8 cellular contexts compared by ENCODE assay signal in the genomic region with DNA sequence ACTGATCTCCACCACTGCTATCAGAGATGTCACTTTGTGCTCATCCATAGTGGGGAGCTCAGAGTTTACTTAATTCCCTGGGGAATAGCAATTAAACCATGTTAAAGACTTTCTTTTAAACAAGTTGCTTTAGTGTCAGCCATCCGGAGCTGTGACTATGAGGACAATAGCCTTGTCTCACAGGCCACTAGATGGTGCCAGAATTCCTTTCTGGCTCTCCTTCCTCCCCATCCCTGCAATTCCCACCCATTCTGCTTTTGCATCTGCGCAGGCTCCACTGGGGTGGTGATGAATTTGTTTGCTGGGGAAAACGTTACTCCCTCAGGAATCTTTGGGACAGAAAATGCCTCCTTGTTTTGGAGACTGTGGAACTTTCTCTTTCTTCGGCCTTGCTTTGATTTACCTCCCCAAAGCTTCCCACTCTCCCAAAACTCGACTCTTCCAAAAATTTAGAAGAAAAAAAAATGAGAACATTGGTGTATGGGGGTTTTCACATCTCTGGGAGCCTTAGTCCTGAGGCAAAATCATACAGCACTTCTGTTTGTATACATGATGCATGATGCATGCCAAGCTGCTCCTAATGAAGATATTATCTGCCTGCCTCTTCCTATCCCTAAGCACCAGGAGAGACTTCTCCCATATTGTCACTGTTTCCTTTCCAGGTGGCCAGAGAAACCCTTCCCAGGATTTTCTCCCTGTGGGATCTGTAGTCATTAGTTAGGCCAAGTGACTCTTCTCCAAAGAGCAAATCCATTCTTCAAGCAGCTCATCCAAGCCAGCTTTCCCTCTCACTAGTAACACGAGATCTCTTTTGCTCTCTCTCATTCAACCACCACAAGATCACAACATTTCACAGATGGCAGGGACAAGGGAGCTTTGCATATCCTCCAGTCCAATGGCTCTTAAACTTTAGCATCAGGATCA.
DNase-seq lines count a peak whose midpoint lies in the region; ATAC-seq and TF ChIP-seq lines count a peak whose summit lies in the region.

No MANE protein-coding gene starts in this region.

- H2AFZ ChIP-seq in H9 (ENCODE audit: low read length) = no peak overlapping the region

- H3K23me2 ChIP-seq in H9 (ENCODE audit: insufficient read length, low read depth, low read length, poor library complexity, severe bottlenecking) = no peaks in the 10 kb centered on the region

- H3K9me3 ChIP-seq in H9 (ENCODE audit: control insufficient read depth, low read depth, low read length) = no peaks in the 10 kb centered on the region

- H3K14ac ChIP-seq in H9 (ENCODE audit: insufficient read depth, low read length) = no peak overlapping the region

- H3K27ac ChIP-seq in H9 (ENCODE audit: insufficient read length, low read depth, low read length) = no peak overlapping the region

- no peak overlapping the region for H3T11ph ChIP-seq in H9 (ENCODE audit: low read length)

- H3K27me3 ChIP-seq in H9 (ENCODE audit: insufficient read depth, low read length) = no peaks in the 10 kb centered on the region

- H4K91ac ChIP-seq in H9 (ENCODE audit: insufficient read length, low read depth, low read length) = no peak overlapping the region

- no peak overlapping the region for H2AK5ac ChIP-seq in H9 (ENCODE audit: insufficient read length, low read length)

- peak; percentile 92 for TF ChIP-seq CTCF in H9 (conservative IDR thresholded peaks at IDR 0.05)

- H3K4me1 ChIP-seq in H9 (ENCODE audit: insufficient read depth, low read length) = no peaks in the 10 kb centered on the region

- no peak overlapping the region for H4K8ac ChIP-seq in H9 (replicated peaks; ENCODE audit: insufficient read length, low read depth, low read length)

- no peaks in the 10 kb centered on the region for H4K20me1 ChIP-seq in H9 (ENCODE audit: control insufficient read depth, insufficient read depth, insufficient read length)

- DNase-seq in Ammon's horn (ENCODE audit: low spot score) (peak; percentile 92), H9 (peak; percentile 74), NCI-H524 (lab: John Stamatoyannopoulos, UW) (peak; percentile 67 to 84), dermis blood vessel endothelial cell (peak; percentile 58), mucosa of gallbladder (ENCODE audit: low spot score) (peak; percentile 39)
- no peak for DNase-seq in activated CD4-positive, alpha-beta memory T cell treated with anti-CD3 and anti-CD28 coated beads for 36 hours
- DNase-seq in activated CD8-positive, alpha-beta T cell treated with anti-CD3 and anti-CD28 coated beads, Interleukin-2, amount 10 ng/mL, durations not matched to agents 7 days and 5 days = no peak

- no peak overlapping the region for H3K4ac ChIP-seq in H9 (ENCODE audit: low read depth, low read length)

- no peak overlapping the region for H2BK120ac ChIP-seq in H9 (ENCODE audit: low read depth, low read length, poor library complexity, severe bottlenecking)

- H3K27me3 Mint-ChIP-seq in H9 (ENCODE audit: low read depth) = 0 out of 2 replicates have a peak, but pooled peaks cover 1% of the 10 kb centered on the region
- no peaks in the 10 kb centered on the region for H3K27me3 Mint-ChIP-seq in activated CD4-positive, alpha-beta memory T cell treated with anti-CD3 and anti-CD28 coated beads for 36 hours
- no peaks in the 10 kb centered on the region for H3K27me3 Mint-ChIP-seq in activated CD8-positive, alpha-beta T cell treated with anti-CD3 and anti-CD28 coated beads, Interleukin-2, amount 10 ng/mL, durations not matched to agents 7 days and 5 days (ENCODE audit: low read depth)

- no peak overlapping the region for H3K4me2 ChIP-seq in H9 (ENCODE audit: insufficient read depth, insufficient read length, low read length)

- CTCF ChIA-PET in activated CD4-positive, alpha-beta memory T cell treated with anti-CD3 and anti-CD28 coated beads for 36 hours (lab: Charles Lee) = no interaction called here
- CTCF ChIA-PET in activated CD8-positive, alpha-beta T cell treated with anti-CD3 and anti-CD28 coated beads, Interleukin-2, amount 10 ng/mL, durations not matched to agents 7 days and 5 days (lab: Charles Lee) = no interaction called here

- WGBS in H9 (ENCODE audit: extremely low coverage, insufficient read length, low lambda C conversion rate) = no CpG with 5 or more reads among the region's 6 CpGs

- ATAC-seq in GM18519 (IDR thresholded peaks at IDR 0.05; ENCODE audit: low FRiP score, unreplicated experiment) = no peak
- no peak for ATAC-seq in activated CD8-positive, alpha-beta T cell treated with anti-CD3 and anti-CD28 coated beads, Interleukin-2, amount 10 ng/mL, durations not matched to agents 7 days and 5 days

- POLR2A ChIA-PET in activated CD4-positive, alpha-beta memory T cell treated with anti-CD3 and anti-CD28 coated beads for 36 hours (lab: Charles Lee) = no interaction called here
- POLR2A ChIA-PET in activated CD8-positive, alpha-beta T cell treated with anti-CD3 and anti-CD28 coated beads, Interleukin-2, amount 10 ng/mL, durations not matched to agents 7 days and 5 days (lab: Charles Lee) = no interaction called here

- H4K5ac ChIP-seq in H9 (ENCODE audit: insufficient read length, low read depth, low read length) = no peak overlapping the region

- no peak overlapping the region for H3K27ac Mint-ChIP-seq in H9
- H3K27ac Mint-ChIP-seq in activated CD4-positive, alpha-beta memory T cell treated with anti-CD3 and anti-CD28 coated beads for 36 hours = no peak overlapping the region
- H3K27ac Mint-ChIP-seq in activated CD8-positive, alpha-beta T cell treated with anti-CD3 and anti-CD28 coated beads, Interleukin-2, amount 10 ng/mL, durations not matched to agents 7 days and 5 days = no peak overlapping the region

- H3K4me1 Mint-ChIP-seq in H9 = peaks cover 4 to 7% of the 10 kb centered on the region in 2 experiments; a peak in 3 of 4 replicates
- H3K4me1 Mint-ChIP-seq in activated CD4-positive, alpha-beta memory T cell treated with anti-CD3 and anti-CD28 coated beads for 36 hours (ENCODE audit: low read depth) = no peaks in the 10 kb centered on the region
- no peaks in the 10 kb centered on the region for H3K4me1 Mint-ChIP-seq in activated CD8-positive, alpha-beta T cell treated with anti-CD3 and anti-CD28 coated beads, Interleukin-2, amount 10 ng/mL, durations not matched to agents 7 days and 5 days (ENCODE audit: low read depth)

- H3K18ac ChIP-seq in H9 (ENCODE audit: insufficient read length, low read depth, low read length) = no peak overlapping the region

- no peak overlapping the region for H3K9ac ChIP-seq in H9 (ENCODE audit: extremely low read depth, insufficient read length, low read length)

- no peak overlapping the region for H3K56ac ChIP-seq in H9 (ENCODE audit: insufficient read length, low read depth, low read length)

- H2BK20ac ChIP-seq in H9 (ENCODE audit: low read depth, low read length, poor library complexity, severe bottlenecking) = no peak overlapping the region

- intact Hi-C loops in activated CD4-positive, alpha-beta memory T cell treated with anti-CD3 and anti-CD28 coated beads for 36 hours (cut with micrococcal nuclease) = no loop called here

- no peaks in the 10 kb centered on the region for H3K36me3 Mint-ChIP-seq in H9 (ENCODE audit: insufficient read depth in 1 of 3, low read depth in 3 of 3)
- no peaks in the 10 kb centered on the region for H3K36me3 Mint-ChIP-seq in activated CD4-positive, alpha-beta memory T cell treated with anti-CD3 and anti-CD28 coated beads for 36 hours
- no peaks in the 10 kb centered on the region for H3K36me3 Mint-ChIP-seq in activated CD8-positive, alpha-beta T cell treated with anti-CD3 and anti-CD28 coated beads, Interleukin-2, amount 10 ng/mL, durations not matched to agents 7 days and 5 days (ENCODE audit: low read depth)

- no peak overlapping the region for H2BK5ac ChIP-seq in H9 (ENCODE audit: insufficient read length, low read length)

- H3K9me3 Mint-ChIP-seq in H9 = no peaks in the 10 kb centered on the region
- no peaks in the 10 kb centered on the region for H3K9me3 Mint-ChIP-seq in activated CD4-positive, alpha-beta memory T cell treated with anti-CD3 and anti-CD28 coated beads for 36 hours
- no peaks in the 10 kb centered on the region for H3K9me3 Mint-ChIP-seq in activated CD8-positive, alpha-beta T cell treated with anti-CD3 and anti-CD28 coated beads, Interleukin-2, amount 10 ng/mL, durations not matched to agents 7 days and 5 days (ENCODE audit: insufficient read depth)

- H3K79me2 ChIP-seq in H9 (ENCODE audit: insufficient read depth, low read length) = no peaks in the 10 kb centered on the region

- H2BK12ac ChIP-seq in H9 (ENCODE audit: insufficient read length, low read depth, low read length) = no peak overlapping the region

- H2BK15ac ChIP-seq in H9 (ENCODE audit: low read depth, low read length) = no peak overlapping the region

- no peak overlapping the region for H3K23ac ChIP-seq in H9 (ENCODE audit: insufficient read length, low read depth, low read length)

- H3K79me1 ChIP-seq in H9 (ENCODE audit: insufficient read depth, low read depth, low read length, poor library complexity, severe bottlenecking) = no peaks in the 10 kb centered on the region

- H3K4me3 Mint-ChIP-seq in H9 = no peak overlapping the region
- H3K4me3 Mint-ChIP-seq in activated CD4-positive, alpha-beta memory T cell treated with anti-CD3 and anti-CD28 coated beads for 36 hours = no peak overlapping the region
- H3K4me3 Mint-ChIP-seq in activated CD8-positive, alpha-beta T cell treated with anti-CD3 and anti-CD28 coated beads, Interleukin-2, amount 10 ng/mL, durations not matched to agents 7 days and 5 days = no peak overlapping the region

Comparison
In these comparisons a context has a peak if more than half of its experiments do, and no peak if none do; other contexts are left out.
1. DNase-seq: peak in Ammon's horn (single experiment), H9 (single experiment), NCI-H524 (2 of 2), dermis blood vessel endothelial cell (single experiment) and mucosa of gallbladder (single experiment); none in activated CD4-positive, alpha-beta memory T cell treated with anti-CD3 and anti-CD28 coated beads for 36 hours (single experiment) and activated CD8-positive, alpha-beta T cell treated with anti-CD3 and anti-CD28 coated beads, Interleukin-2, amount 10 ng/mL, durations not matched to agents 7 days and 5 days (single experiment).